ENCODE assay signal across 2 cellular contexts in the genomic region with DNA sequence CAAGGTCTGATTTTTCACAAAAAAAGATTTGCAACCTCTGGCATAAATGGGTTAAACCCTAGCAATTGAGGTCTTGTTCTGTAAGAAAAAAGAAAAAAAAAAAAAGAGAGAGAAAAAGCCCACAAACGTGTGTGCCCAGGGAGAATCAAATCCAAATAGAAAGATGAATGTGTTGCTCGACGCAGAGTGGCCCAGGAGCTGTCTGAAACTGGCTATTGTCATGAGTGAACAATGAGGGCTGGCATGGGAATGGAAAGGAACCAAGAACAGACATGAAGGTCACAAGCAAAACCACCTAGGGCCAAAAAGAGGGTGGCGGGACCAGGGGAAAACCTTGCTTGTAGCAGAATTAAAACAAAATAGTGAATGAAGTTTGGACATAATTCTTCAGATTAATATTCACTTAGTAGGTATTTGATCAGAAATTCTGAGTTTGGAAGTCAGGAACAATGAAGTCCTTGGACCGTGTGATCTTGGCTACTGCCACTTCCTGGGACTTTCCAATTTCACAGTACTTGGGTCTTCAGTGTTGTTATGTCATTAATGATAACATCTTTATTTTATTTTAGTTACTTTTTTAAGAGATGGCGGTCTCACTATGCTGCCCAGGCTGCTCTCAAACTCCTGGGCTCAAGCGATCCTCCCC.
TF ChIP-seq lines count a peak whose summit lies in the region.

No MANE protein-coding gene starts in this region.

TF ChIP-seq in SK-N-SH, 30 proteins besides CTCF, POLR2A, EP300 and RAD21 (continued from another document):
- TF ChIP-seq PBX3 (IDR thresholded peaks at IDR 0.05), result no peak
- no peak for TF ChIP-seq REST (IDR thresholded peaks at IDR 0.05; ENCODE audit: low read depth, low read length)
- TF ChIP-seq RCOR1 (IDR thresholded peaks at IDR 0.05; ENCODE audit: low read length), result no peak
- TF ChIP-seq GATA2 (CRISPR knock-in tag; IDR thresholded peaks at IDR 0.05), result no peak
- TF ChIP-seq FOSL2 (IDR thresholded peaks at IDR 0.05; ENCODE audit: borderline replicate concordance, low read depth), result no peak
- no peak for TF ChIP-seq NFIC (IDR thresholded peaks at IDR 0.05; ENCODE audit: borderline replicate concordance)
- TF ChIP-seq, protein P1, sequence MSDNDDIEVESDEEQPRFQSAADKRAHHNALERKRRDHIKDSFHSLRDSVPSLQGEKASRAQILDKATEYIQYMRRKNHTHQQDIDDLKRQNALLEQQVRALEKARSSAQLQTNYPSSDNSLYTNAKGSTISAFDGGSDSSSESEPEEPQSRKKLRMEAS (IDR thresholded peaks at IDR 0.05; ENCODE audit: low read depth), result no peak
- TF ChIP-seq, protein P2, sequence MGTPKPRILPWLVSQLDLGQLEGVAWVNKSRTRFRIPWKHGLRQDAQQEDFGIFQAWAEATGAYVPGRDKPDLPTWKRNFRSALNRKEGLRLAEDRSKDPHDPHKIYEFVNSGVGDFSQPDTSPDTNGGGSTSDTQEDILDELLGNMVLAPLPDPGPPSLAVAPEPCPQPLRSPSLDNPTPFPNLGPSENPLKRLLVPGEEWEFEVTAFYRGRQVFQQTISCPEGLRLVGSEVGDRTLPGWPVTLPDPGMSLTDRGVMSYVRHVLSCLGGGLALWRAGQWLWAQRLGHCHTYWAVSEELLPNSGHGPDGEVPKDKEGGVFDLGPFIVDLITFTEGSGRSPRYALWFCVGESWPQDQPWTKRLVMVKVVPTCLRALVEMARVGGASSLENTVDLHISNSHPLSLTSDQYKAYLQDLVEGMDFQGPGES (IDR thresholded peaks at IDR 0.05; ENCODE audit: low read depth, low read length), result no peak
TF ChIP-seq in SK-N-SH: peak in this region for 0.

TF ChIP-seq in SK-N-SH treated with all-trans-retinoic acid at 6 μM for 48 hours, 23 proteins besides CTCF, POLR2A, EP300 and RAD21 (continued from another document):
- TF ChIP-seq, protein P3, sequence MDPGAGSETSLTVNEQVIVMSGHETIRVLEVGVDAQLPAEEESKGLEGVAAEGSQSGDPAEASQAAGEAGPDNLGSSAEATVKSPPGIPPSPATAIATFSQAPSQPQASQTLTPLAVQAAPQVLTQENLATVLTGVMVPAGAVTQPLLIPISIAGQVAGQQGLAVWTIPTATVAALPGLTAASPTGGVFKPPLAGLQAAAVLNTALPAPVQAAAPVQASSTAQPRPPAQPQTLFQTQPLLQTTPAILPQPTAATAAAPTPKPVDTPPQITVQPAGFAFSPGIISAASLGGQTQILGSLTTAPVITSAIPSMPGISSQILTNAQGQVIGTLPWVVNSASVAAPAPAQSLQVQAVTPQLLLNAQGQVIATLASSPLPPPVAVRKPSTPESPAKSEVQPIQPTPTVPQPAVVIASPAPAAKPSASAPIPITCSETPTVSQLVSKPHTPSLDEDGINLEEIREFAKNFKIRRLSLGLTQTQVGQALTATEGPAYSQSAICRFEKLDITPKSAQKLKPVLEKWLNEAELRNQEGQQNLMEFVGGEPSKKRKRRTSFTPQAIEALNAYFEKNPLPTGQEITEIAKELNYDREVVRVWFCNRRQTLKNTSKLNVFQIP (CRISPR knock-in tag; IDR thresholded peaks at IDR 0.05; ENCODE audit: borderline replicate concordance, low read depth), result no peak
- no peak for TF ChIP-seq TCF4 (CRISPR knock-in tag; IDR thresholded peaks at IDR 0.05; ENCODE audit: borderline replicate concordance)
- no peak for TF ChIP-seq TOX (CRISPR knock-in tag; IDR thresholded peaks at IDR 0.05; ENCODE audit: borderline replicate concordance)
- TF ChIP-seq ISL1 (CRISPR knock-in tag; IDR thresholded peaks at IDR 0.05), result no peak
- TF ChIP-seq, protein P4, sequence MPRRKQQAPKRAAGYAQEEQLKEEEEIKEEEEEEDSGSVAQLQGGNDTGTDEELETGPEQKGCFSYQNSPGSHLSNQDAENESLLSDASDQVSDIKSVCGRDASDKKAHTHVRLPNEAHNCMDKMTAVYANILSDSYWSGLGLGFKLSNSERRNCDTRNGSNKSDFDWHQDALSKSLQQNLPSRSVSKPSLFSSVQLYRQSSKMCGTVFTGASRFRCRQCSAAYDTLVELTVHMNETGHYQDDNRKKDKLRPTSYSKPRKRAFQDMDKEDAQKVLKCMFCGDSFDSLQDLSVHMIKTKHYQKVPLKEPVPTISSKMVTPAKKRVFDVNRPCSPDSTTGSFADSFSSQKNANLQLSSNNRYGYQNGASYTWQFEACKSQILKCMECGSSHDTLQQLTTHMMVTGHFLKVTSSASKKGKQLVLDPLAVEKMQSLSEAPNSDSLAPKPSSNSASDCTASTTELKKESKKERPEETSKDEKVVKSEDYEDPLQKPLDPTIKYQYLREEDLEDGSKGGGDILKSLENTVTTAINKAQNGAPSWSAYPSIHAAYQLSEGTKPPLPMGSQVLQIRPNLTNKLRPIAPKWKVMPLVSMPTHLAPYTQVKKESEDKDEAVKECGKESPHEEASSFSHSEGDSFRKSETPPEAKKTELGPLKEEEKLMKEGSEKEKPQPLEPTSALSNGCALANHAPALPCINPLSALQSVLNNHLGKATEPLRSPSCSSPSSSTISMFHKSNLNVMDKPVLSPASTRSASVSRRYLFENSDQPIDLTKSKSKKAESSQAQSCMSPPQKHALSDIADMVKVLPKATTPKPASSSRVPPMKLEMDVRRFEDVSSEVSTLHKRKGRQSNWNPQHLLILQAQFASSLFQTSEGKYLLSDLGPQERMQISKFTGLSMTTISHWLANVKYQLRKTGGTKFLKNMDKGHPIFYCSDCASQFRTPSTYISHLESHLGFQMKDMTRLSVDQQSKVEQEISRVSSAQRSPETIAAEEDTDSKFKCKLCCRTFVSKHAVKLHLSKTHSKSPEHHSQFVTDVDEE (CRISPR knock-in tag; IDR thresholded peaks at IDR 0.05), result no peak
